ENCODE assay signal across 25 cellular contexts in the genomic region with DNA sequence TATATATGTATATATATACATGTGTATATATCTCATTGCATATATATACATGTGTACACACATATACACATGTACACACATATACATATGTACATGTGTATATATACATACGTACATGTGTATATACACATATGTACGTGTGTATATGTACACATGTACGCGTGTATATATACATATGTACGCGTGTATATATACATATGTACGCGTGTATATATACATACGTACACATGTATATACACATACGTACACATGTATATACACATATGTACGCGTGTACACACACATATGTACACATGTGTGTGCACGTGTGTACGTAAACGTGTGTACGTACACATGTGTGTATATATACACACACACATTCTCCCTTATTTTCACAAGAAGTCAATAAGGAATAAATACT.
"Had no signal": no experiment of that assay in that cellular context is flagged by ENCODE, and none has a peak within 500 bp of the region (broad histone marks: within the 10 kb centered on the region; RNA-seq: fewer than 3 reads in every experiment).

No MANE protein-coding gene starts in this region.

- H3K36me3 ChIP-seq: brain microvascular endothelial cell, WERI-Rb-1 had no signal

- DNase-seq: activated B cell treated with CpG ODN at 0.5 μM for 24 hours; activated CD4-positive, alpha-beta T cell treated with anti-CD3 and anti-CD28 coated beads for 48 hours; activated CD4-positive, alpha-beta T cell treated with anti-CD3 and anti-CD28 coated beads, Interleukin-2, amount 50 U/mL, for 1 hour; activated CD4-positive, alpha-beta T cell treated with anti-CD3 and anti-CD28 coated beads, Interleukin-2, amount 50 U/mL, for 48 hours; activated CD8-positive, alpha-beta memory T cell treated with anti-CD3 and anti-CD28 coated beads for 24 hours; activated CD8-positive, alpha-beta T cell treated with anti-CD3 and anti-CD28 coated beads for 36 hours; activated effector memory CD4-positive, alpha-beta T cell treated with Interleukin-2 at 50 U/mL for 16 hours; activated gamma-delta T cell treated with Interleukin-2 at 50 U/mL for 16 hours; activated naive CD4-positive, alpha-beta T cell treated with anti-CD3 and anti-CD28 coated beads, Interleukin-2, amount 50 U/mL, for 16 hours; activated naive CD4-positive, alpha-beta T cell treated with Interleukin-2 at 50 U/mL for 16 hours; activated T-cell treated with anti-CD3 and anti-CD28 coated beads, Interleukin-2, amount 50 U/mL, for 4 hours; amniotic stem cell; anterior cingulate cortex; brain microvascular endothelial cell; dorsolateral prefrontal cortex; effector memory CD4-positive, alpha-beta T cell; endodermal cell; foreskin fibroblast; T-helper 2 cell; WERI-Rb-1 had no signal

- H3K27ac ChIP-seq: brain microvascular endothelial cell, coronary artery, WERI-Rb-1 had no signal

- H3K27me3 ChIP-seq: brain microvascular endothelial cell, dorsolateral prefrontal cortex had no signal

- H3K4me3 ChIP-seq: coronary artery, dorsolateral prefrontal cortex had no signal

- FAIRE-seq: astrocyte, bronchial epithelial cell, frontal cortex, TTC549 had no signal
